ENCODE assay signal across 9 cellular contexts in the genomic region with DNA sequence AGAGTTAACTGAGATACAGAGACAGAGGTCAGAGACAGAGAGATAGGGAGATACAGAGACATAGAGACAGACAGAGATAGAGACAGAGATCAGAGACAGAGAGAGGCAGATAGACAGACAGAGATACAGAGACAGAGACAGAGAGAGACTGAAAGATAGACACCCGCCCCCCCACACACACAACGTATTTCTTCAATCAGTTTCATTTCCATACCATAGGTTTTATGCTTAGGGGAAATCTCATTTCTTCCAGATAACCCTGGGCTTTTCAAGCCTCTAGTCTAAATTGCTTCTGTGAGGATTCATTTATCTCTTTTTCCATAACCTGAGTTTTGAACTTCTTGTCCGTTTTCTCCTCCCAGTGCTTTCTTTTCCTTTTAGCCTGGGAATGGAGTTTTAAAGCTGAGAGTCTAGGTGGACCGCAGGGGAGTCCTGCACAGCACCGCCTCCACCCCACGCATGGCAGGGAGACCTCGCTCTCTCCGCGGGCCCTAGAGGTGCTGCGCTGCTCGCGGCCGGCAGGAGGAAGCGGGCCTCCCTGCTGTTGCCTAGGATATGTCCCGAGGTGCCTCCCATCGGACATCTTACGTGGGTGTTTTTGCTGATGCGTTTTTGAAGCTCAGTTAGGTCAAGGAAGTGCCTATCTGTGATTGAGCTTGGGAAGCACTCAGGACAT.
A peak's percentile ranks its signal among the peaks of the same experiment; 100 is the strongest.
DNase-seq lines count a peak whose midpoint lies in the region; ATAC-seq, FAIRE-seq and TF ChIP-seq lines count a peak whose summit lies in the region.
"Had no signal": no experiment of that assay in that cellular context is flagged by ENCODE, and none has a peak within 500 bp of the region (broad histone marks: within the 10 kb centered on the region; RNA-seq: fewer than 3 reads in every experiment).

No MANE protein-coding gene starts in this region.

- H3K36me3 ChIP-seq in MG63: no peaks in the 10 kb centered on the region
- no peaks in the 10 kb centered on the region for H3K36me3 ChIP-seq in H1 (ENCODE audit: control insufficient read depth in 2 of 4, insufficient read depth in 4 of 4, low read length in 3 of 4)
- H3K36me3 ChIP-seq in mucosa of rectum (ENCODE audit: control insufficient read depth in 2 of 2, insufficient read depth in 2 of 2, low read length in 2 of 2): no peaks in the 10 kb centered on the region
- no peaks in the 10 kb centered on the region for H3K36me3 ChIP-seq in suprapubic skin

- H2BK12ac ChIP-seq in H1 (ENCODE audit: low read depth, low read length): no peak overlapping the region

- TF ChIP-seq CTCF in H1 (IDR thresholded peaks at IDR 0.05; ENCODE audit: control extremely low read depth in 1 of 3, insufficient read depth in 1 of 3, low read depth in 1 of 3, low read length in 3 of 3): peak; percentile 37 to 53 (median 42)
- TF ChIP-seq CTCF in suprapubic skin (IDR thresholded peaks at IDR 0.05): no peak

- H4K5ac ChIP-seq in H1 (ENCODE audit: insufficient read length, low read depth, low read length): no peak overlapping the region

- H3K9ac ChIP-seq in H1 (replicated peaks in 1 of 4; ENCODE audit: extremely low read depth in 1 of 4, low read depth in 3 of 4, low read length in 3 of 4) (no peak overlapping the region), mucosa of rectum (ENCODE audit: low read depth in 1 of 2, low read length in 2 of 2) (no peak overlapping the region)

- no peak overlapping the region for H3K23ac ChIP-seq in H1 (ENCODE audit: insufficient read length)

- no peak overlapping the region for H3K4ac ChIP-seq in H1 (replicated peaks; ENCODE audit: insufficient read length, low read depth, low read length)

- no peak for FAIRE-seq in H1 (lab: Jason Lieb, UNC)

- TF ChIP-seq EP300 in H1 (IDR thresholded peaks at IDR 0.05; ENCODE audit: borderline replicate concordance in 1 of 2, low read depth in 2 of 2, low read length in 2 of 2) (no peak), suprapubic skin (IDR thresholded peaks at IDR 0.05) (no peak)

- no peak overlapping the region for H2BK5ac ChIP-seq in H1 (ENCODE audit: low read depth, low read length)

- intact Hi-C loops in activated CD4-positive, alpha-beta T cell treated with anti-CD3 and anti-CD28 coated beads for 36 hours (cut with DNase I, micrococcal nuclease): loop anchor here (1.0 to 5.0 kb wide), 5 partner anchors 40 to 480 kb away; no protein-coding TSS in a partner anchor

- no peak overlapping the region for H2BK20ac ChIP-seq in H1 (ENCODE audit: low read length)

- H4K91ac ChIP-seq in H1 (replicated peaks; ENCODE audit: insufficient read length, low read length): no peak overlapping the region

- H3K4me3 ChIP-seq in MG63 (peak overlapping the region; percentile 2; the same call in 1 of the 2 replicates), H1 (ENCODE audit: extremely low read depth in 1 of 4, insufficient read depth in 2 of 4, low read depth in 3 of 4, low read length in 4 of 4) (peak overlapping the region; percentile 20 to 57 (median 39); a peak in 6 of 8 replicates), mucosa of rectum (ENCODE audit: low read length in 2 of 2) (peak overlapping the region; percentile 56 to 69), suprapubic skin (peak overlapping the region; percentile 37)

- H3K27me3 Mint-ChIP-seq in activated CD4-positive, alpha-beta T cell treated with anti-CD3 and anti-CD28 coated beads for 36 hours: peaks cover 20% of the 10 kb centered on the region

- POLR2A ChIA-PET in activated CD4-positive, alpha-beta T cell treated with anti-CD3 and anti-CD28 coated beads for 36 hours (lab: Charles Lee): interaction anchor here (0.6 to 0.7 kb wide), 2 partner anchors 67 to 248 kb away, joined by 3 to 4 read pairs; no protein-coding TSS in a partner anchor
- POLR2A ChIA-PET in H1 (lab: Charles Lee; ENCODE audit: partially characterized antibody): no interaction called here

- no peak overlapping the region for H3K18ac ChIP-seq in H1 (ENCODE audit: extremely low read depth, low read length)

- no peak for TF ChIP-seq RAD21 in H1 (IDR thresholded peaks at IDR 0.05 in 1 of 2, conservative IDR thresholded peaks at IDR 0.05 in 1 of 2; ENCODE audit: low read depth in 2 of 2, low read length in 2 of 2)

- H3K27ac Mint-ChIP-seq in activated CD4-positive, alpha-beta T cell treated with anti-CD3 and anti-CD28 coated beads for 36 hours: peak overlapping the region; percentile 74

- H2AFZ ChIP-seq in H1 (ENCODE audit: low read length): peak overlapping the region; percentile 52

- H3K9me3 ChIP-seq in MG63 (no peaks in the 10 kb centered on the region), H1 (ENCODE audit: insufficient read depth in 2 of 2, low read depth in 1 of 2, low read length in 1 of 2) (no peaks in the 10 kb centered on the region), mucosa of rectum (ENCODE audit: control insufficient read depth in 2 of 2, low read length in 2 of 2) (no peaks in the 10 kb centered on the region), suprapubic skin (no peaks in the 10 kb centered on the region)

- peaks cover 5% of the 10 kb centered on the region; the same call in 1 of the 2 replicates for H3K23me2 ChIP-seq in H1 (ENCODE audit: low read depth, low read length)

- no peaks in the 10 kb centered on the region for H3K79me2 ChIP-seq in H1 (ENCODE audit: control insufficient read depth in 1 of 2, insufficient read depth in 2 of 2, low read length in 2 of 2)

- no peak overlapping the region for H2BK120ac ChIP-seq in H1 (replicated peaks; ENCODE audit: low read depth, low read length)

- CTCF ChIA-PET in activated CD4-positive, alpha-beta T cell treated with anti-CD3 and anti-CD28 coated beads for 36 hours (lab: Charles Lee): interaction anchor here (0.6 to 3.6 kb wide), 28 partner anchors 9 to 1547 kb away, joined by 3 to 25 read pairs (median 4); no protein-coding TSS in a partner anchor
- CTCF ChIA-PET in H1 (lab: Charles Lee; ENCODE audit: partially characterized antibody): interaction anchor here (0.6 to 16.0 kb wide), 20 partner anchors 9 to 1720 kb away, joined by 3 to 330 read pairs (median 4); no protein-coding TSS in a partner anchor

- no peak overlapping the region for H2BK15ac ChIP-seq in H1 (ENCODE audit: low read length)

- peaks cover 14% of the 10 kb centered on the region for H3K27me3 ChIP-seq in MG63
- peaks cover 2 to 31% (median 12%) of the 10 kb centered on the region in 4 experiments for H3K27me3 ChIP-seq in H1 (replicated peaks in 1 of 4; ENCODE audit: control insufficient read depth in 3 of 4, extremely low read depth in 1 of 4, insufficient read depth in 3 of 4, low read length in 3 of 4)
- H3K27me3 ChIP-seq in mucosa of rectum (ENCODE audit: control insufficient read depth in 2 of 2, insufficient read depth in 2 of 2, low read length in 2 of 2): peaks cover 11% of the 10 kb centered on the region in 2 donors
- peaks cover 30% of the 10 kb centered on the region for H3K27me3 ChIP-seq in suprapubic skin

- H3K9me3 Mint-ChIP-seq in activated CD4-positive, alpha-beta T cell treated with anti-CD3 and anti-CD28 coated beads for 36 hours (ENCODE audit: low read depth): no peaks in the 10 kb centered on the region

- H3K79me1 ChIP-seq in H1 (ENCODE audit: low read depth, low read length): no peaks in the 10 kb centered on the region

- H3K14ac ChIP-seq in H1 (ENCODE audit: insufficient read length): no peak overlapping the region

- H3K4me1 ChIP-seq in H1 (replicated peaks in 1 of 4; ENCODE audit: control insufficient read depth in 3 of 4, insufficient read depth in 4 of 4, low read length in 3 of 4) (no peaks in the 10 kb centered on the region), mucosa of rectum (ENCODE audit: control insufficient read depth in 2 of 2, insufficient read depth in 2 of 2, low read length in 2 of 2) (peaks cover 0 to 5% of the 10 kb centered on the region in 2 donors), suprapubic skin (peaks cover 10% of the 10 kb centered on the region)

- peak; percentile 41 for DNase-seq in NCI-H1105 treated with DMSO at 0.1 percent for 48 hours (lab: John Stamatoyannopoulos, UW)
- DNase-seq in NCI-H1105 (lab: John Stamatoyannopoulos, UW): no peak
- peak; percentile 71 for DNase-seq in H4 (ENCODE audit: low spot score)
- peak; percentile 59 for DNase-seq in MG63
- DNase-seq in activated CD4-positive, alpha-beta T cell treated with anti-CD3 and anti-CD28 coated beads for 36 hours: peak; percentile 73
- peak in 1 of 2 experiments; percentile 59 for DNase-seq in H1 (ENCODE audit: low read depth in 1 of 2, low spot score in 2 of 2)
- DNase-seq in suprapubic skin (ENCODE audit: low spot score in 2 of 2): no peak

- no peak overlapping the region for H2AK5ac ChIP-seq in H1 (ENCODE audit: low read depth, low read length)

- no peaks in the 10 kb centered on the region for H4K20me1 ChIP-seq in H1 (replicated peaks in 1 of 2; ENCODE audit: control insufficient read depth in 1 of 2, insufficient read depth in 2 of 2, low read length in 2 of 2)

- H3K27ac ChIP-seq in H1 (ENCODE audit: low read depth, low read length) (no peak overlapping the region), mucosa of rectum (ENCODE audit: low read depth in 2 of 2, low read length in 2 of 2) (no peak overlapping the region), suprapubic skin (no peak overlapping the region)
- H3K27ac ChIP-seq: epithelial cell of prostate had no signal

- no peaks in the 10 kb centered on the region for H3K36me3 Mint-ChIP-seq in activated CD4-positive, alpha-beta T cell treated with anti-CD3 and anti-CD28 coated beads for 36 hours (ENCODE audit: low read depth)

- H3K4me3 Mint-ChIP-seq in activated CD4-positive, alpha-beta T cell treated with anti-CD3 and anti-CD28 coated beads for 36 hours: peak overlapping the region; percentile 75

- ATAC-seq in activated CD4-positive, alpha-beta T cell treated with anti-CD3 and anti-CD28 coated beads for 36 hours: peak; percentile 95

- H3K56ac ChIP-seq in H1 (replicated peaks; ENCODE audit: insufficient read length, low read depth, low read length): no peak overlapping the region

- peak overlapping the region; percentile 64 to 88 for H3K4me2 ChIP-seq in H1 (ENCODE audit: insufficient read depth in 1 of 2, low read depth in 2 of 2, low read length in 2 of 2)

- TF ChIP-seq POLR2A in H1 (IDR thresholded peaks at IDR 0.05; ENCODE audit: control extremely low read depth in 1 of 2, low read depth in 2 of 2, low read length in 2 of 2) (no peak), suprapubic skin (IDR thresholded peaks at IDR 0.05) (no peak)

- WGBS in H1 (ENCODE audit: extremely low coverage in 1 of 2, insufficient coverage in 1 of 2, insufficient read length in 1 of 2, insufficient replicate concordance in 2 of 2, low coverage in 1 of 2, low lambda C conversion rate in 2 of 2, missing lambda C conversion rate in 1 of 2), 2 experiments: 28% methylated on average over 18 of the region's 18 CpGs; no CpG with 5 or more reads in 1 of the 2 experiments
- 4% methylated on average over 18 of the region's 18 CpGs for WGBS in suprapubic skin

- peaks cover 14% of the 10 kb centered on the region for H3K4me1 Mint-ChIP-seq in activated CD4-positive, alpha-beta T cell treated with anti-CD3 and anti-CD28 coated beads for 36 hours

- H4K8ac ChIP-seq in H1 (ENCODE audit: extremely low read depth, insufficient read depth, low read length): no peak overlapping the region

TF ChIP-seq in H1, 55 proteins besides CTCF, POLR2A, EP300 and RAD21 (continues in another document):
- no peak for TF ChIP-seq POU5F1 (IDR thresholded peaks at IDR 0.05; ENCODE audit: low read depth, low read length)
- no peak for TF ChIP-seq BACH1 (IDR thresholded peaks at IDR 0.05; ENCODE audit: low read length)
- no peak for TF ChIP-seq JUND (IDR thresholded peaks at IDR 0.05; ENCODE audit: low read length)
- TF ChIP-seq TBP (IDR thresholded peaks at IDR 0.05; ENCODE audit: low read depth, low read length): no peak

Comparison
In these comparisons a context has a peak if more than half of its experiments do, and no peak if none do; other contexts are left out.
1. DNase-seq: peak in NCI-H1105 treated with DMSO at 0.1 percent for 48 hours (single experiment), H4 (single experiment), MG63 (single experiment) and activated CD4-positive, alpha-beta T cell treated with anti-CD3 and anti-CD28 coated beads for 36 hours (single experiment); none in NCI-H1105 (single experiment) and suprapubic skin (0 of 2).
2. H3K4me3 ChIP-seq: peak in every context shown above with its lines; median percentile 62 in mucosa of rectum; 39 in H1; 37 in suprapubic skin; 2 in MG63.
3. CTCF ChIP-seq: peak in H1 (3 of 3); none in suprapubic skin (0 of 2).